ENCODE assay signal across 9 cellular contexts in genomic region chr9:94922691-94923107, GRCh38.
DNase-seq lines count a peak whose midpoint lies in the region; ATAC-seq and TF ChIP-seq lines count a peak whose summit lies in the region.
"Had no signal": no experiment of that assay in that cellular context is flagged by ENCODE, and none has a peak within 500 bp of the region (broad histone marks: within the 10 kb centered on the region; RNA-seq: fewer than 3 reads in every experiment).

No MANE protein-coding gene starts in this region.

- H3K4me1 ChIP-seq in Caco-2, result peaks cover 77% of the 10 kb centered on the region
- peaks cover 61% of the 10 kb centered on the region for H3K4me1 ChIP-seq in PC-3 (ENCODE audit: insufficient read depth, low read length)
- H3K4me1 ChIP-seq in ovary (ENCODE audit: insufficient read depth), result peaks cover 34% of the 10 kb centered on the region
- no peaks in the 10 kb centered on the region for H3K4me1 ChIP-seq in CD4-positive, alpha-beta memory T cell (ENCODE audit: insufficient read depth, low read length)

- no peaks in the 10 kb centered on the region for H3K27me3 Mint-ChIP-seq in Caco-2 (ENCODE audit: insufficient read depth, unreplicated experiment)
- H3K27me3 Mint-ChIP-seq in CD4-positive, alpha-beta memory T cell, result no peaks in the 10 kb centered on the region
- H3K27me3 Mint-ChIP-seq in activated naive CD4-positive, alpha-beta T cell treated with anti-CD3 and anti-CD28 coated beads, Interleukin-2, amount 10 ng/mL, durations not matched to agents 7 days and 5 days, result no peaks in the 10 kb centered on the region

- WGBS in ovary, 3 donors, result 4 to 9% (median 9%) methylated on average over 5 of the region's 5 CpGs

- H3K27me3 ChIP-seq in Caco-2 (replicated peaks; ENCODE audit: control insufficient read depth, insufficient read depth, low read length) (no peaks in the 10 kb centered on the region), PC-3 (ENCODE audit: low read length) (no peaks in the 10 kb centered on the region), ovary (no peaks in the 10 kb centered on the region)
- no peaks in the 10 kb centered on the region for H3K27me3 ChIP-seq in CD4-positive, alpha-beta memory T cell (ENCODE audit: insufficient read depth, low read length)

- DNase-seq in Caco-2, result no peak
- DNase-seq in PC-3, result peak; percentile 25
- peak; percentile 82 for DNase-seq in fibroblast of gingiva (ENCODE audit: low read depth)
- peak in 3 of 5 donors; percentile 25 to 69 (median 34) for DNase-seq in ovary
- no peak for DNase-seq in GM13977 (ENCODE audit: low spot score)
- no peak for DNase-seq in CD4-positive, alpha-beta memory T cell
- no peak for DNase-seq in activated naive CD4-positive, alpha-beta T cell treated with anti-CD3 and anti-CD28 coated beads, Interleukin-2, amount 10 ng/mL, durations not matched to agents 7 days and 5 days
- DNase-seq: activated T-cell treated with anti-CD3 and anti-CD28 coated beads for 4 hours had no signal

- H2AFZ ChIP-seq in PC-3 (ENCODE audit: low read length), result peak overlapping the region; percentile 42; the same call in 1 of the 2 replicates

- ATAC-seq in PC-3 (no peak; the same call in 1 of the 2 replicates), HG02642 (IDR thresholded peaks at IDR 0.05; ENCODE audit: poor library complexity, unreplicated experiment) (no peak)

- intact Hi-C loops in Caco-2 (cut with micrococcal nuclease; ENCODE audit: unreplicated experiment), result loop anchor here (5.0 kb wide), 1 partner anchor 85 kb away; no protein-coding TSS in a partner anchor
- intact Hi-C loops in PC-3 (cut with micrococcal nuclease), result no loop called here
- intact Hi-C loops in ovary (cut with DNase I), result loop anchor here in 1 of 4 donors (10.0 kb wide), 1 partner anchor 72 kb away; no protein-coding TSS in a partner anchor
- intact Hi-C loops in CD4-positive, alpha-beta memory T cell (cut with micrococcal nuclease), result no loop called here

- no peak for TF ChIP-seq EP300 in ovary (IDR thresholded peaks at IDR 0.05)

- H3K9me2 ChIP-seq in PC-3 (replicated peaks; ENCODE audit: low read length), result no peaks in the 10 kb centered on the region

- no peaks in the 10 kb centered on the region for H4K20me1 ChIP-seq in PC-3 (ENCODE audit: low read length)

- H3K36me3 Mint-ChIP-seq in Caco-2 (ENCODE audit: insufficient read depth, unreplicated experiment), result peaks cover 10% of the 10 kb centered on the region
- peaks cover 0 to 8% of the 10 kb centered on the region in 2 donors for H3K36me3 Mint-ChIP-seq in CD4-positive, alpha-beta memory T cell
- no peaks in the 10 kb centered on the region for H3K36me3 Mint-ChIP-seq in activated naive CD4-positive, alpha-beta T cell treated with anti-CD3 and anti-CD28 coated beads, Interleukin-2, amount 10 ng/mL, durations not matched to agents 7 days and 5 days

- H3K79me2 ChIP-seq in PC-3 (ENCODE audit: low read length), result peaks cover 16% of the 10 kb centered on the region

- TF ChIP-seq POLR2A in ovary (IDR thresholded peaks at IDR 0.05), result no peak

- H3F3A ChIP-seq in PC-3 (ENCODE audit: low read length, unreplicated experiment), result peaks cover 5% of the 10 kb centered on the region

- H3K4me3 ChIP-seq in Caco-2 (ENCODE audit: low read depth, low read length), result no peak overlapping the region
- H3K4me3 ChIP-seq in PC-3 (ENCODE audit: low read length), result peak overlapping the region; percentile 7; the same call in 1 of the 2 replicates
- H3K4me3 ChIP-seq in ovary, result no peak overlapping the region
- no peak overlapping the region for H3K4me3 ChIP-seq in CD4-positive, alpha-beta memory T cell (ENCODE audit: low read length in 2 of 2)

- no peak for TF ChIP-seq CTCF in Caco-2 (IDR thresholded peaks at IDR 0.05; ENCODE audit: insufficient read depth in 1 of 2, low read depth in 1 of 2, low read length in 1 of 2, severe bottlenecking in 1 of 2, unreplicated experiment in 1 of 2)
- TF ChIP-seq CTCF in PC-3 (conservative IDR thresholded peaks at IDR 0.05; ENCODE audit: low read depth, low read length), result no peak
- no peak for TF ChIP-seq CTCF in ovary (IDR thresholded peaks at IDR 0.05)
- no peak for TF ChIP-seq CTCF in GM13977 (IDR thresholded peaks at IDR 0.05; ENCODE audit: extremely low read depth, insufficient read depth, missing control alignments)

- peaks cover 69% of the 10 kb centered on the region for H3K4me1 Mint-ChIP-seq in Caco-2 (ENCODE audit: low read depth, unreplicated experiment)
- peaks cover 0 to 1% (median 0%) of the 10 kb centered on the region in 4 donors for H3K4me1 Mint-ChIP-seq in CD4-positive, alpha-beta memory T cell
- H3K4me1 Mint-ChIP-seq in activated naive CD4-positive, alpha-beta T cell treated with anti-CD3 and anti-CD28 coated beads, Interleukin-2, amount 10 ng/mL, durations not matched to agents 7 days and 5 days, result no peaks in the 10 kb centered on the region

- H3K36me3 ChIP-seq in Caco-2 (ENCODE audit: control insufficient read depth, insufficient read depth, low read length) (no peaks in the 10 kb centered on the region), PC-3 (ENCODE audit: low read depth, low read length) (no peaks in the 10 kb centered on the region), ovary (no peaks in the 10 kb centered on the region)
- no peaks in the 10 kb centered on the region for H3K36me3 ChIP-seq in CD4-positive, alpha-beta memory T cell (ENCODE audit: insufficient read depth, low read length)

- H3K4me3 Mint-ChIP-seq in Caco-2 (ENCODE audit: unreplicated experiment), result peak overlapping the region; percentile 17
- H3K4me3 Mint-ChIP-seq in CD4-positive, alpha-beta memory T cell, result no peak overlapping the region
- H3K4me3 Mint-ChIP-seq in activated naive CD4-positive, alpha-beta T cell treated with anti-CD3 and anti-CD28 coated beads, Interleukin-2, amount 10 ng/mL, durations not matched to agents 7 days and 5 days, result no peak overlapping the region

- peak overlapping the region; percentile 47 for H3K9ac ChIP-seq in PC-3 (ENCODE audit: low read length)

- no peaks in the 10 kb centered on the region for H3K9me3 ChIP-seq in Caco-2
- H3K9me3 ChIP-seq in PC-3 (ENCODE audit: low read length), result no peaks in the 10 kb centered on the region
- H3K9me3 ChIP-seq in ovary, result no peaks in the 10 kb centered on the region
- H3K9me3 ChIP-seq in CD4-positive, alpha-beta memory T cell (ENCODE audit: control insufficient read depth in 1 of 2, low read length in 2 of 2), result no peaks in the 10 kb centered on the region

- BruUV-seq in Caco-2 (replicated peaks; lab: Mats Ljungman, UMichigan) (TSS peak; percentile 35), PC-3 (replicated peaks; lab: Mats Ljungman, UMichigan) (no TSS peak)

- H3K9me3 Mint-ChIP-seq in Caco-2 (ENCODE audit: unreplicated experiment), result no peaks in the 10 kb centered on the region
- H3K9me3 Mint-ChIP-seq in CD4-positive, alpha-beta memory T cell, result no peaks in the 10 kb centered on the region
- H3K9me3 Mint-ChIP-seq in activated naive CD4-positive, alpha-beta T cell treated with anti-CD3 and anti-CD28 coated beads, Interleukin-2, amount 10 ng/mL, durations not matched to agents 7 days and 5 days, result no peaks in the 10 kb centered on the region

- in situ Hi-C loops in GM13977 (cut with MboI; ENCODE audit: low pct_unique_long_range_greater_than_20kb, low sequenced_read_pairs, unreplicated experiment), result no loop called here

- H3K4me2 ChIP-seq in PC-3 (ENCODE audit: low read length), result peak overlapping the region; percentile 73

- peak overlapping the region; percentile 84 for H3K27ac Mint-ChIP-seq in Caco-2 (ENCODE audit: unreplicated experiment)
- H3K27ac Mint-ChIP-seq in CD4-positive, alpha-beta memory T cell, result peak overlapping the region in 1 of 7 donors; percentile 57
- no peak overlapping the region for H3K27ac Mint-ChIP-seq in activated naive CD4-positive, alpha-beta T cell treated with anti-CD3 and anti-CD28 coated beads, Interleukin-2, amount 10 ng/mL, durations not matched to agents 7 days and 5 days

- POLR2A ChIA-PET in Caco-2 (lab: Charles Lee) (no interaction called here), PC-3 (lab: Charles Lee; ENCODE audit: unreplicated experiment) (interaction anchor here (0.7 to 1.1 kb wide), 2 partner anchors 72 to 95 kb away, joined by 3 to 4 read pairs; no protein-coding TSS in a partner anchor)
- POLR2A ChIA-PET in CD4-positive, alpha-beta memory T cell (lab: Charles Lee; ENCODE audit: partially characterized antibody), result no interaction called here

- CTCF ChIA-PET in Caco-2 (lab: Charles Lee), result no interaction called here
- CTCF ChIA-PET in PC-3 (lab: Charles Lee), result no interaction called here
- CTCF ChIA-PET in CD4-positive, alpha-beta memory T cell (lab: Charles Lee; ENCODE audit: partially characterized antibody), result interaction anchor here (0.9 kb wide), 1 partner anchor 140 kb away, joined by 3 read pairs; no protein-coding TSS in a partner anchor
- CTCF ChIA-PET in activated naive CD4-positive, alpha-beta T cell treated with anti-CD3 and anti-CD28 coated beads, Interleukin-2, amount 10 ng/mL, durations not matched to agents 7 days and 5 days (lab: Charles Lee), result interaction anchor here (1.4 kb wide), 1 partner anchor 208 kb away, joined by 3 read pairs; no protein-coding TSS in a partner anchor

- H3K27ac ChIP-seq in PC-3 (ENCODE audit: low read length) (peak overlapping the region; percentile 99), ovary (peak overlapping the region in 1 of 2 donors; percentile 80)
- H3K27ac ChIP-seq in CD4-positive, alpha-beta memory T cell (ENCODE audit: low read depth, low read length), result no peak overlapping the region

Comparison
In these comparisons a context has a peak if more than half of its experiments do, and no peak if none do; other contexts are left out.
1. DNase-seq: peak in PC-3 (single experiment), fibroblast of gingiva (single experiment) and ovary (3 of 5); none in Caco-2 (0 of 2), GM13977 (single experiment), CD4-positive, alpha-beta memory T cell (0 of 5) and activated naive CD4-positive, alpha-beta T cell treated with anti-CD3 and anti-CD28 coated beads, Interleukin-2, amount 10 ng/mL, durations not matched to agents 7 days and 5 days (single experiment).
2. CTCF ChIA-PET loops: an anchor here in CD4-positive, alpha-beta memory T cell (0.9 kb wide) and activated naive CD4-positive, alpha-beta T cell treated with anti-CD3 and anti-CD28 coated beads, Interleukin-2, amount 10 ng/mL, durations not matched to agents 7 days and 5 days (1.4 kb wide); none called in Caco-2 and PC-3.